ENCODE assay signal across 8 cellular contexts in genomic region chr1:167715653-167716302, GRCh38. TPM values are rescaled to one million over a fixed set of nuclear protein-coding genes. Genes with fewer than 3 reads are reported as not detected.
DNase-seq lines count a peak whose midpoint lies in the region; ATAC-seq, FAIRE-seq and TF ChIP-seq lines count a peak whose summit lies in the region.

No MANE protein-coding gene starts in this region.

- H3K4me2 ChIP-seq in skeletal muscle satellite cell (ENCODE audit: low read length), result peak overlapping the region; percentile 90

- H3K27ac ChIP-seq in heart right ventricle, result peak overlapping the region in 9 of 10 donors; percentile 80 to 94 (median 89)

- H3K27me3 ChIP-seq in BE2C (no peaks in the 10 kb centered on the region), heart right ventricle (no peaks in the 10 kb centered on the region), skeletal muscle satellite cell (ENCODE audit: control insufficient read depth, insufficient read depth, low read length) (peaks cover 3% of the 10 kb centered on the region)

- peak; percentile 0 for ATAC-seq in GM19467 (IDR thresholded peaks at IDR 0.05; ENCODE audit: unreplicated experiment)
- peak in 4 of 8 donors; percentile 6 to 16 (median 10) for ATAC-seq in heart right ventricle
- ATAC-seq in HG03196 (IDR thresholded peaks at IDR 0.05; ENCODE audit: unreplicated experiment), result no peak
- no peak for ATAC-seq in HG02798 (IDR thresholded peaks at IDR 0.05; ENCODE audit: poor library complexity, unreplicated experiment)

- H3K36me3 ChIP-seq in BE2C (no peaks in the 10 kb centered on the region), heart right ventricle (no peaks in the 10 kb centered on the region), skeletal muscle satellite cell (ENCODE audit: insufficient read depth, low read length) (no peaks in the 10 kb centered on the region)

- H3K9me3 ChIP-seq in BE2C (no peaks in the 10 kb centered on the region), heart right ventricle (no peaks in the 10 kb centered on the region), skeletal muscle satellite cell (replicated peaks; ENCODE audit: low read length) (no peaks in the 10 kb centered on the region)

- 1 to 2% methylated on average over 13 of the region's 13 CpGs for WGBS in heart right ventricle, 2 donors

- DNase-seq in BE2C, result no peak
- DNase-seq in SW480 (ENCODE audit: low spot score), result peak; percentile 29
- DNase-seq in heart right ventricle, result no peak
- DNase-seq in GM12891 (ENCODE audit: insufficient read length, low spot score), result no peak

- FAIRE-seq in GM12891 (lab: Jason Lieb, UNC), result no peak

- no peak for TF ChIP-seq CTCF in BE2C (IDR thresholded peaks at IDR 0.05; ENCODE audit: low read depth, low read length)
- TF ChIP-seq CTCF in heart right ventricle (IDR thresholded peaks at IDR 0.05), result no peak

- H3K4me3 ChIP-seq in BE2C (ENCODE audit: low read depth, low read length) (peak overlapping the region; percentile 95), heart right ventricle (peak overlapping the region; percentile 7 to 84 (median 70)), skeletal muscle satellite cell (ENCODE audit: low read length) (peak overlapping the region; percentile 76)

- H3K4me1 ChIP-seq in BE2C, result no peaks in the 10 kb centered on the region
- peaks cover 0 to 34% (median 8%) of the 10 kb centered on the region in 9 donors for H3K4me1 ChIP-seq in heart right ventricle
- H3K4me1 ChIP-seq in skeletal muscle satellite cell (ENCODE audit: control insufficient read depth, insufficient read depth, low read length), result peaks cover 7% of the 10 kb centered on the region

- no peak for TF ChIP-seq POLR2A in GM12891 (IDR thresholded peaks at IDR 0.05; ENCODE audit: low read depth, low read length)

- intact Hi-C loops in heart right ventricle (cut with DNase I), result loop anchor here in 7 of 10 donors (1.0 to 10.0 kb wide), 7 partner anchors 87 to 369 kb away; partner anchors contain the start of genes DCAF6 (in 3 of the 7) and MPC2 (in 3 of the 7)

- peak overlapping the region; percentile 71 for H3K9ac ChIP-seq in skeletal muscle satellite cell (ENCODE audit: low read depth, low read length)

TF ChIP-seq in GM12891, 5 proteins besides CTCF, POLR2A, EP300 and RAD21:
- TF ChIP-seq POLR2AphosphoS5 (IDR thresholded peaks at IDR 0.05; ENCODE audit: low read depth, low read length) (no peak), PAX5 (IDR thresholded peaks at IDR 0.05; ENCODE audit: insufficient read depth, low read length, severe bottlenecking) (no peak), TAF1 (IDR thresholded peaks at IDR 0.05; ENCODE audit: low read depth, low read length) (no peak), SPI1 (IDR thresholded peaks at IDR 0.05; ENCODE audit: low read depth, low read length) (no peak), POU2F2 (IDR thresholded peaks at IDR 0.05; ENCODE audit: low read depth, low read length) (no peak)
TF ChIP-seq in GM12891: peak in this region for 0.

RNA-seq across cellular contexts. Expression of gene MPZL1, which starts 6.0 kb away (rescaled TPM):
- 46.7 TPM for polyA plus RNA-seq in BE2C (2012; ENCODE audit: insufficient read depth, insufficient read length, low read depth)
- total RNA-seq in heart right ventricle, result 10 to 100 TPM; 15.6 to 52.5 (median 25.2) TPM
- polyA plus RNA-seq in heart right ventricle, result 10 to 100 TPM; 12.8 to 24.0 TPM
- 86.1 and 112 TPM in 2 replicates for total RNA-seq in skeletal muscle satellite cell (2012; rRNA removed)
- 15.6 TPM for polyA plus RNA-seq in GM12891 (2012; ENCODE audit: low read depth, missing spikeins)
